In genomic region chr6:40187654-40188053, GRCh38 we compare ENCODE assay signal across 24 cellular contexts.
"Had no signal": no experiment of that assay in that cellular context is flagged by ENCODE, and none has a peak within 500 bp of the region (broad histone marks: within the 10 kb centered on the region; RNA-seq: fewer than 3 reads in every experiment).

No MANE protein-coding gene starts in this region.

- DNase-seq: activated B cell treated with CpG ODN at 0.5 μM for 24 hours; activated CD4-positive, alpha-beta T cell treated with anti-CD3 and anti-CD28 coated beads for 1 hour; activated CD4-positive, alpha-beta T cell treated with anti-CD3 and anti-CD28 coated beads, Interleukin-2, amount 10 ng/mL, durations not matched to agents 24 days and 14 days; activated CD4-positive, alpha-beta T cell treated with anti-CD3 and anti-CD28 coated beads, Interleukin-2, amount 50 U/mL, for 48 hours; activated gamma-delta T cell; activated naive CD4-positive, alpha-beta T cell treated with anti-CD3 and anti-CD28 coated beads, Interleukin-2, amount 10 ng/mL, durations not matched to agents 7 days and 5 days; activated naive CD8-positive, alpha-beta T cell treated with anti-CD3 and anti-CD28 coated beads for 36 hours; activated T-cell treated with anti-CD3 and anti-CD28 coated beads for 4 hours; activated T-cell treated with anti-CD3 and anti-CD28 coated beads, Interleukin-2, amount 50 U/mL, for 48 hours; cerebellar nuclear complex; Kasumi-1; KBM-7; NCI-H1092; NCI-H1930; NCI-H446; NCI-H524; Peyer's patch; SHP77; T-cell; T-helper 2 cell; T1000 had no signal

- H3K4me3 Mint-ChIP-seq: activated B cell treated with CpG ODN at 0.5 μM for 24 hours; activated CD4-positive, alpha-beta T cell treated with anti-CD3 and anti-CD28 coated beads, Interleukin-2, amount 10 ng/mL, durations not matched to agents 24 days and 14 days; activated naive CD4-positive, alpha-beta T cell treated with anti-CD3 and anti-CD28 coated beads, Interleukin-2, amount 10 ng/mL, durations not matched to agents 7 days and 5 days; activated naive CD8-positive, alpha-beta T cell treated with anti-CD3 and anti-CD28 coated beads for 36 hours; activated T-helper 17 cell treated with anti-CD3 and anti-CD28 coated beads, Interleukin-2, amount 50 U/mL, for 72 hours; T-cell had no signal

- H3K27me3 Mint-ChIP-seq: activated B cell treated with CpG ODN at 0.5 μM for 24 hours had no signal

- H3K4me1 ChIP-seq: Peyer's patch had no signal

- H3K4me1 Mint-ChIP-seq: activated B cell treated with CpG ODN at 0.5 μM for 24 hours; activated CD4-positive, alpha-beta T cell treated with anti-CD3 and anti-CD28 coated beads, Interleukin-2, amount 10 ng/mL, durations not matched to agents 24 days and 14 days; activated naive CD4-positive, alpha-beta T cell treated with anti-CD3 and anti-CD28 coated beads, Interleukin-2, amount 10 ng/mL, durations not matched to agents 7 days and 5 days; activated naive CD8-positive, alpha-beta T cell treated with anti-CD3 and anti-CD28 coated beads for 36 hours; activated T-helper 17 cell treated with anti-CD3 and anti-CD28 coated beads, Interleukin-2, amount 50 U/mL, for 72 hours; T-cell had no signal

- H3K27me3 ChIP-seq: Peyer's patch had no signal

- H3K27ac Mint-ChIP-seq: activated B cell treated with CpG ODN at 0.5 μM for 24 hours; activated CD4-positive, alpha-beta T cell treated with anti-CD3 and anti-CD28 coated beads, Interleukin-2, amount 10 ng/mL, durations not matched to agents 24 days and 14 days; activated naive CD4-positive, alpha-beta T cell treated with anti-CD3 and anti-CD28 coated beads, Interleukin-2, amount 10 ng/mL, durations not matched to agents 7 days and 5 days; activated naive CD8-positive, alpha-beta T cell treated with anti-CD3 and anti-CD28 coated beads for 36 hours; activated T-helper 17 cell treated with anti-CD3 and anti-CD28 coated beads, Interleukin-2, amount 50 U/mL, for 72 hours; T-cell had no signal

- H3K36me3 ChIP-seq: Peyer's patch had no signal

- ATAC-seq: activated T-helper 17 cell treated with anti-CD3 and anti-CD28 coated beads, Interleukin-2, amount 50 U/mL, for 72 hours; T-cell had no signal

- FAIRE-seq: colon, TTC549 had no signal

- H3K36me3 Mint-ChIP-seq: activated naive CD4-positive, alpha-beta T cell treated with anti-CD3 and anti-CD28 coated beads, Interleukin-2, amount 10 ng/mL, durations not matched to agents 7 days and 5 days; T-cell had no signal

- H3K27ac ChIP-seq: Peyer's patch had no signal

- H3K4me3 ChIP-seq: Peyer's patch had no signal
